In genomic region chr9:7206221-7206758, GRCh38 we compare ENCODE assay signal across 24 cellular contexts.
"Had no signal": no experiment of that assay in that cellular context is flagged by ENCODE, and none has a peak within 500 bp of the region (broad histone marks: within the 10 kb centered on the region; RNA-seq: fewer than 3 reads in every experiment).

No MANE protein-coding gene starts in this region.

- ATAC-seq: HepG2 had no signal

- H3K36me3 ChIP-seq: SJSA1 had no signal

- H3K9me3 ChIP-seq: SJSA1 had no signal

- H3K4me1 ChIP-seq: SJSA1 had no signal

- H3K4me3 ChIP-seq: SJSA1, SK-N-MC had no signal

- H3K27me3 ChIP-seq: SJSA1 had no signal

- H3K27ac ChIP-seq: SJSA1, SK-N-MC had no signal

- DNase-seq: IMR-90; Kasumi-1; KG1; MM.1S; NCI-H1092 treated with DMSO at 0.1 percent for 48 hours; NCI-H1436; NCI-H187; NCI-H2029; NCI-H2081 treated with DMSO at 0.1 percent for 48 hours; NCI-H2171; NCI-H226; NCI-H446; NCI-H510A; NCI-H524 treated with DMSO at 0.1 percent for 48 hours; NCI-H69; NCI-H774; NK-92 treated with Interleukin-12 subunit alpha and Interleukin-12 subunit beta, amount 100 ng/mL, for 24 hours; OCI-M1; Right ventricle myocardium superior; RPMI8226; SIG-M5 had no signal
